Comparison of ENCODE assay signal across 23 cellular contexts in genomic region chr10:72034761-72035160, GRCh38.
"Had no signal": no experiment of that assay in that cellular context is flagged by ENCODE, and none has a peak within 500 bp of the region (broad histone marks: within the 10 kb centered on the region; RNA-seq: fewer than 3 reads in every experiment).

No MANE protein-coding gene starts in this region.

- H3K9me3 Mint-ChIP-seq: dendritic cell treated with granulocyte-macrophage colony-stimulating factor and Interleukin-4, amounts not matched to agents 40 ng/mL and 50 ng/mL, for 4 days; effector memory CD8-positive, alpha-beta T cell; memory B cell; mesothelial cell of epicardium; natural killer cell treated with Interleukin-12 subunit alpha and Interleukin-12 subunit beta and Interleukin-15 and Interleukin-18, amount 100 ng/mL, for 72 hours; stimulated activated effector memory CD8-positive, alpha-beta T cell treated with anti-CD3 and anti-CD28 coated beads, Interleukin-12 subunit alpha, Interleukin-12 subunit beta, amount 100 ng/mL, for 72 hours had no signal

- DNase-seq: effector memory CD8-positive, alpha-beta T cell; glutamatergic neuron; kidney; left colon; retina; stimulated activated CD4-positive, alpha-beta T cell treated with anti-CD3 and anti-CD28 coated beads, Interleukin-4, amount 100 ng/mL, for 1 hour; stimulated activated CD8-positive, alpha-beta memory T cell treated with anti-CD3 and anti-CD28 coated beads, Interleukin-4, amount 100 ng/mL, for 48 hours; stimulated activated naive CD8-positive, alpha-beta T cell treated with anti-CD3 and anti-CD28 coated beads, Interleukin-15, Interleukin-2, amounts not matched to agents 100 U/mL and 50 U/mL, for 24 hours; upper lobe of right lung had no signal

- H3K36me3 ChIP-seq: esophagus muscularis mucosa, gastroesophageal sphincter, neutrophil, suprapubic skin, tibial nerve, upper lobe of right lung, vagina had no signal

- H3K27me3 ChIP-seq: gastroesophageal sphincter, hepatocyte, suprapubic skin, tibial nerve, upper lobe of right lung, vagina had no signal

- ATAC-seq: effector memory CD8-positive, alpha-beta T cell; gastroesophageal sphincter; left colon; stimulated activated effector memory CD8-positive, alpha-beta T cell treated with anti-CD3 and anti-CD28 coated beads, Interleukin-12 subunit alpha, Interleukin-12 subunit beta, amount 100 ng/mL, for 72 hours; stimulated activated naive CD8-positive, alpha-beta T cell treated with anti-CD3 and anti-CD28 coated beads, Interleukin-15, Interleukin-2, amounts not matched to agents 100 U/mL and 50 U/mL, for 24 hours; upper lobe of right lung had no signal

- H3K4me3 ChIP-seq: esophagus muscularis mucosa, gastroesophageal sphincter, hepatocyte, psoas muscle, suprapubic skin, tibial nerve, upper lobe of right lung, vagina had no signal

- H3K4me1 Mint-ChIP-seq: memory B cell had no signal

- H3K4me3 Mint-ChIP-seq: dendritic cell treated with granulocyte-macrophage colony-stimulating factor and Interleukin-4, amounts not matched to agents 40 ng/mL and 50 ng/mL, for 4 days; effector memory CD8-positive, alpha-beta T cell; memory B cell; mesothelial cell of epicardium; natural killer cell treated with Interleukin-12 subunit alpha and Interleukin-12 subunit beta and Interleukin-15 and Interleukin-18, amount 100 ng/mL, for 72 hours; stimulated activated effector memory CD8-positive, alpha-beta T cell treated with anti-CD3 and anti-CD28 coated beads, Interleukin-12 subunit alpha, Interleukin-12 subunit beta, amount 100 ng/mL, for 72 hours had no signal

- H3K27ac Mint-ChIP-seq: dendritic cell treated with granulocyte-macrophage colony-stimulating factor and Interleukin-4, amounts not matched to agents 40 ng/mL and 50 ng/mL, for 4 days; effector memory CD8-positive, alpha-beta T cell; memory B cell; natural killer cell treated with Interleukin-12 subunit alpha and Interleukin-12 subunit beta and Interleukin-15 and Interleukin-18, amount 100 ng/mL, for 72 hours; stimulated activated effector memory CD8-positive, alpha-beta T cell treated with anti-CD3 and anti-CD28 coated beads, Interleukin-12 subunit alpha, Interleukin-12 subunit beta, amount 100 ng/mL, for 72 hours had no signal

- H3K36me3 Mint-ChIP-seq: memory B cell; mesothelial cell of epicardium; natural killer cell treated with Interleukin-12 subunit alpha and Interleukin-12 subunit beta and Interleukin-15 and Interleukin-18, amount 100 ng/mL, for 72 hours; stimulated activated effector memory CD8-positive, alpha-beta T cell treated with anti-CD3 and anti-CD28 coated beads, Interleukin-12 subunit alpha, Interleukin-12 subunit beta, amount 100 ng/mL, for 72 hours had no signal

- H3K9me3 ChIP-seq: esophagus muscularis mucosa, gastroesophageal sphincter, neutrophil, psoas muscle, suprapubic skin, tibial nerve, upper lobe of right lung, vagina had no signal

- H3K4me1 ChIP-seq: upper lobe of right lung, vagina had no signal

- H3K27ac ChIP-seq: epithelial cell of prostate, esophagus muscularis mucosa, gastroesophageal sphincter, hepatocyte, neutrophil, suprapubic skin, upper lobe of right lung, vagina had no signal
